Comparison of ENCODE assay signal across 9 cellular contexts in the genomic region with DNA sequence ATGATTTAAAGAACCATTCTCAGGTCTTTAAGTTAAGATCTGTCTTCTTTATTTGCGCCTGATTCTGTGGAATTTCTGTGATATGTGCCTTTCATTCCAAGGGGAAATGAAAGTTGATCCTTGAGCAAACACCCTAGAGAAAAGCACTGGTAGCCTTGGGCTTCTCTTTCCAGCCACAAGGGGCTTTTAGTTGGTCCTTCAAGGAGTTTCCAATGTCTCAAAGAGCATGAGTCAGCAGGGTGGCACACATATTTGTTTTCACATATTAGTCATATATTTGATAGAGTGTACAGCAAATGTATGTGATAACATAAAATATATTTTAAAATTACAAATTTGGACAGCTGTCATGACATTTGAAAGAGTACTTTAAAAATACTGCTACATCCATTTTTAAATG.
DNase-seq lines count a peak whose midpoint lies in the region; ATAC-seq and TF ChIP-seq lines count a peak whose summit lies in the region.
"Had no signal": no experiment of that assay in that cellular context is flagged by ENCODE, and none has a peak within 500 bp of the region (broad histone marks: within the 10 kb centered on the region; RNA-seq: fewer than 3 reads in every experiment).

No MANE protein-coding gene starts in this region.

- H4K91ac ChIP-seq in IMR-90 (ENCODE audit: insufficient read depth, low read depth, low read length), result no peak overlapping the region

- H3K23ac ChIP-seq in IMR-90 (ENCODE audit: low read depth, low read length), result no peak overlapping the region

- H3K27me3 Mint-ChIP-seq in naive thymus-derived CD8-positive, alpha-beta T cell, result peaks cover 0 to 3% (median 0%) of the 10 kb centered on the region in 5 donors

- no peak overlapping the region for H3K18ac ChIP-seq in IMR-90 (ENCODE audit: low read depth, low read length)

- H2AK5ac ChIP-seq in IMR-90 (ENCODE audit: low read depth, low read length), result no peak overlapping the region

- H2AFZ ChIP-seq in IMR-90 (replicated peaks; ENCODE audit: low read length, poor library complexity) (no peak overlapping the region), OCI-LY7 (ENCODE audit: low read length) (no peak overlapping the region)

- CTCF ChIA-PET in IMR-90 (lab: Yijun Ruan, JAX) (no interaction called here), OCI-LY7 (lab: Charles Lee; ENCODE audit: unreplicated experiment) (no interaction called here)

- no peak overlapping the region for H3K27ac ChIP-seq in IMR-90 (ENCODE audit: insufficient read depth, low read length)
- no peak overlapping the region for H3K27ac ChIP-seq in OCI-LY7 (ENCODE audit: low read depth, low read length, poor library complexity, severe bottlenecking)

- TF ChIP-seq POLR2A in IMR-90 (IDR thresholded peaks at IDR 0.05; ENCODE audit: low read depth, low read length), result no peak

- H3K36me3 ChIP-seq in IMR-90 (ENCODE audit: control insufficient read depth, insufficient read depth, low read length) (no peaks in the 10 kb centered on the region), OCI-LY7 (ENCODE audit: insufficient read depth, low read length) (no peaks in the 10 kb centered on the region)

- H3K4ac ChIP-seq in IMR-90 (ENCODE audit: low read depth, low read length), result no peak overlapping the region

- no CpG with 5 or more reads among the region's 1 CpG for WGBS in IMR-90 (ENCODE audit: extremely low coverage in 2 of 2, insufficient read length in 1 of 2), 2 experiments

- no peaks in the 10 kb centered on the region for H3K79me1 ChIP-seq in IMR-90 (ENCODE audit: low read depth in 1 of 2, low read length in 2 of 2)

- H3K4me3 ChIP-seq in IMR-90 (ENCODE audit: insufficient read depth, low read depth, low read length), result no peak overlapping the region
- H3K4me3 ChIP-seq in astrocyte of the cerebellum (ENCODE audit: low read depth, low read length), result no peak overlapping the region
- no peak overlapping the region for H3K4me3 ChIP-seq in OCI-LY7 (ENCODE audit: low read depth, low read length, poor library complexity, severe bottlenecking)

- no peaks in the 10 kb centered on the region for H3K79me2 ChIP-seq in OCI-LY7 (ENCODE audit: insufficient read depth, low read depth, low read length)

- H3K4me2 ChIP-seq in IMR-90 (ENCODE audit: low read depth, low read length), result no peak overlapping the region
- H3K4me2 ChIP-seq in OCI-LY7 (ENCODE audit: low read length), result no peak overlapping the region

- dilution Hi-C loops in IMR-90 (cut with HindIII; ENCODE audit: low sequenced_read_pairs, unreplicated experiment), result no loop called here

- no peak overlapping the region for H2BK15ac ChIP-seq in IMR-90 (ENCODE audit: low read depth, low read length)

- H3K14ac ChIP-seq in IMR-90 (replicated peaks; ENCODE audit: low read depth, low read length), result no peak overlapping the region

- POLR2A ChIA-PET in IMR-90 (lab: Charles Lee; ENCODE audit: unreplicated experiment), result no interaction called here
- POLR2A ChIA-PET in naive thymus-derived CD8-positive, alpha-beta T cell (lab: Charles Lee), result no interaction called here
- POLR2A ChIA-PET in OCI-LY7 (lab: Charles Lee), result no interaction called here

- H3K4me1 Mint-ChIP-seq in naive thymus-derived CD8-positive, alpha-beta T cell, result peaks cover 3 to 7% (median 4%) of the 10 kb centered on the region in 4 donors

- no peak overlapping the region for H2BK120ac ChIP-seq in IMR-90 (ENCODE audit: low read depth, low read length)

- H4K20me1 ChIP-seq in IMR-90 (ENCODE audit: insufficient read depth, low read length), result no peaks in the 10 kb centered on the region
- no peaks in the 10 kb centered on the region for H4K20me1 ChIP-seq in OCI-LY7 (ENCODE audit: insufficient read depth, low read length)

- ATAC-seq in IMR-90 (ENCODE audit: low read depth), result no peak; the same call in 1 of the 2 replicates
- ATAC-seq in HG03354 (IDR thresholded peaks at IDR 0.05; ENCODE audit: poor library complexity, severe bottlenecking, unreplicated experiment), result no peak
- ATAC-seq in naive thymus-derived CD8-positive, alpha-beta T cell, result no peak
- ATAC-seq: activated naive CD4-positive, alpha-beta T cell treated with anti-CD3 and anti-CD28 coated beads, Interleukin-2, amount 50 U/mL, for 72 hours had no signal

- TF ChIP-seq RAD21 in IMR-90 (IDR thresholded peaks at IDR 0.05; ENCODE audit: low read length), result peak; percentile 43; the same call in 1 of the 2 replicates

- H3K9me2 ChIP-seq in OCI-LY7 (ENCODE audit: insufficient read depth, low read length), result no peaks in the 10 kb centered on the region

- no peak overlapping the region for H2BK20ac ChIP-seq in IMR-90 (ENCODE audit: low read depth, low read length)

- H3K9me1 ChIP-seq in IMR-90 (ENCODE audit: insufficient read depth, low read length), result 0 out of 2 replicates have a peak, but pooled peaks cover 2% of the 10 kb centered on the region

- H3K4me3 Mint-ChIP-seq in naive thymus-derived CD8-positive, alpha-beta T cell, result no peak overlapping the region

- in situ Hi-C loops in IMR-90 (cut with MboI; ENCODE audit: low sequenced_read_pairs), result no loop called here
- in situ Hi-C loops in astrocyte of the cerebellum (cut with HindIII; ENCODE audit: low sequenced_read_pairs), result no loop called here

- H3K27ac Mint-ChIP-seq in naive thymus-derived CD8-positive, alpha-beta T cell, result no peak overlapping the region
- H3K27ac Mint-ChIP-seq: activated naive CD4-positive, alpha-beta T cell treated with anti-CD3 and anti-CD28 coated beads, Interleukin-2, amount 50 U/mL, for 72 hours had no signal

- intact Hi-C loops in IMR-90 (cut with micrococcal nuclease), result loop anchor here (5.0 kb wide), 1 partner anchor 432 kb away; no protein-coding TSS in a partner anchor
- intact Hi-C loops in OCI-LY7 (cut with micrococcal nuclease; ENCODE audit: unreplicated experiment), result no loop called here

- H3K9me3 ChIP-seq in IMR-90 (ENCODE audit: control insufficient read depth, insufficient read depth, low read length) (no peaks in the 10 kb centered on the region), OCI-LY7 (ENCODE audit: low read length) (no peaks in the 10 kb centered on the region)

- no peaks in the 10 kb centered on the region for H3K27me3 ChIP-seq in IMR-90 (ENCODE audit: control insufficient read depth, insufficient read depth, low read length)

- H2AK9ac ChIP-seq in IMR-90 (replicated peaks; ENCODE audit: low read depth, low read length, poor library complexity), result no peak overlapping the region

- no peaks in the 10 kb centered on the region for H3K36me3 Mint-ChIP-seq in naive thymus-derived CD8-positive, alpha-beta T cell
- H3K36me3 Mint-ChIP-seq: activated naive CD4-positive, alpha-beta T cell treated with anti-CD3 and anti-CD28 coated beads, Interleukin-2, amount 50 U/mL, for 72 hours had no signal

- H3K56ac ChIP-seq in IMR-90 (ENCODE audit: extremely low read depth, insufficient read depth, low read length), result no peak overlapping the region

- TF ChIP-seq CTCF in IMR-90 (conservative IDR thresholded peaks at IDR 0.05; ENCODE audit: low read depth, low read length), result peak; percentile 42
- TF ChIP-seq CTCF in astrocyte of the cerebellum (IDR thresholded peaks at IDR 0.05; ENCODE audit: low read depth, low read length, missing control alignments), result peak; percentile 44
- no peak for TF ChIP-seq CTCF in OCI-LY7 (conservative IDR thresholded peaks at IDR 0.05; ENCODE audit: low read length)

- H4K8ac ChIP-seq in IMR-90 (ENCODE audit: low read depth in 2 of 2, low read length in 2 of 2), result no peak overlapping the region

- H4K5ac ChIP-seq in IMR-90 (ENCODE audit: low read depth, low read length), result no peak overlapping the region

- H3K4me1 ChIP-seq in IMR-90 (ENCODE audit: control insufficient read depth, insufficient read depth, low read length) (no peaks in the 10 kb centered on the region), OCI-LY7 (ENCODE audit: insufficient read depth, low read length, poor library complexity, severe bottlenecking) (peaks cover 7% of the 10 kb centered on the region)

- H3K9ac ChIP-seq in IMR-90 (ENCODE audit: low read depth, low read length), result no peak overlapping the region

- DNase-seq in AG20443 (ENCODE audit: low spot score), result peak; percentile 18
- DNase-seq in IMR-90, result peak; percentile 62
- no peak for DNase-seq in astrocyte of the cerebellum (ENCODE audit: low read depth)
- DNase-seq in iPS-NIHi7 (ENCODE audit: extremely low spot score), result peak; percentile 16
- DNase-seq in naive thymus-derived CD8-positive, alpha-beta T cell, result no peak
- no peak for DNase-seq in activated CD4-positive, alpha-beta T cell treated with anti-CD3 and anti-CD28 coated beads for 4 hours
- no peak for DNase-seq in OCI-LY7 (ENCODE audit: low spot score)

- H2BK5ac ChIP-seq in IMR-90 (ENCODE audit: low read depth, low read length, poor library complexity, severe bottlenecking), result no peak overlapping the region

- H3K9me3 Mint-ChIP-seq in naive thymus-derived CD8-positive, alpha-beta T cell, result no peaks in the 10 kb centered on the region
- H3K9me3 Mint-ChIP-seq: activated naive CD4-positive, alpha-beta T cell treated with anti-CD3 and anti-CD28 coated beads, Interleukin-2, amount 50 U/mL, for 72 hours had no signal

- BruUV-seq in IMR-90 (replicated peaks; lab: Mats Ljungman, UMichigan) (no TSS peak), OCI-LY7 (replicated peaks; lab: Mats Ljungman, UMichigan) (no TSS peak)

TF ChIP-seq in IMR-90, 13 proteins besides CTCF, POLR2A, EP300 and RAD21 (continues in another document):
- TF ChIP-seq CHD1 (IDR thresholded peaks at IDR 0.05; ENCODE audit: low read depth, low read length), result no peak
- no peak for TF ChIP-seq MXI1 (IDR thresholded peaks at IDR 0.05; ENCODE audit: borderline replicate concordance, low read depth, low read length)
- TF ChIP-seq, protein P1, sequence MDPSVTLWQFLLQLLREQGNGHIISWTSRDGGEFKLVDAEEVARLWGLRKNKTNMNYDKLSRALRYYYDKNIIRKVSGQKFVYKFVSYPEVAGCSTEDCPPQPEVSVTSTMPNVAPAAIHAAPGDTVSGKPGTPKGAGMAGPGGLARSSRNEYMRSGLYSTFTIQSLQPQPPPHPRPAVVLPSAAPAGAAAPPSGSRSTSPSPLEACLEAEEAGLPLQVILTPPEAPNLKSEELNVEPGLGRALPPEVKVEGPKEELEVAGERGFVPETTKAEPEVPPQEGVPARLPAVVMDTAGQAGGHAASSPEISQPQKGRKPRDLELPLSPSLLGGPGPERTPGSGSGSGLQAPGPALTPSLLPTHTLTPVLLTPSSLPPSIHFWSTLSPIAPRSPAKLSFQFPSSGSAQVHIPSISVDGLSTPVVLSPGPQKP (IDR thresholded peaks at IDR 0.05; ENCODE audit: borderline replicate concordance, low read depth, low read length), result no peak
- no peak for TF ChIP-seq RFX5 (IDR thresholded peaks at IDR 0.05; ENCODE audit: low read depth, low read length)
- TF ChIP-seq NFE2L2 (IDR thresholded peaks at IDR 0.05; ENCODE audit: low read depth, low read length), result no peak
- TF ChIP-seq, protein P2, sequence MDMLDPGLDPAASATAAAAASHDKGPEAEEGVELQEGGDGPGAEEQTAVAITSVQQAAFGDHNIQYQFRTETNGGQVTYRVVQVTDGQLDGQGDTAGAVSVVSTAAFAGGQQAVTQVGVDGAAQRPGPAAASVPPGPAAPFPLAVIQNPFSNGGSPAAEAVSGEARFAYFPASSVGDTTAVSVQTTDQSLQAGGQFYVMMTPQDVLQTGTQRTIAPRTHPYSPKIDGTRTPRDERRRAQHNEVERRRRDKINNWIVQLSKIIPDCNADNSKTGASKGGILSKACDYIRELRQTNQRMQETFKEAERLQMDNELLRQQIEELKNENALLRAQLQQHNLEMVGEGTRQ (IDR thresholded peaks at IDR 0.05; ENCODE audit: low read depth, low read length), result no peak
- peak; percentile 47 for TF ChIP-seq SMC3 (IDR thresholded peaks at IDR 0.05; ENCODE audit: low read depth, low read length)

Comparison
In these comparisons a context has a peak if more than half of its experiments do, and no peak if none do; other contexts are left out.
1. DNase-seq: peak in AG20443 (single experiment), IMR-90 (single experiment) and iPS-NIHi7 (single experiment); none in astrocyte of the cerebellum (single experiment), naive thymus-derived CD8-positive, alpha-beta T cell (0 of 10), activated CD4-positive, alpha-beta T cell treated with anti-CD3 and anti-CD28 coated beads for 4 hours (0 of 2) and OCI-LY7 (single experiment).